ENCODE assay signal across 32 cellular contexts in genomic region chr5:173755319-173755718, GRCh38.
"Had no signal": no experiment of that assay in that cellular context is flagged by ENCODE, and none has a peak within 500 bp of the region (broad histone marks: within the 10 kb centered on the region; RNA-seq: fewer than 3 reads in every experiment).

No MANE protein-coding gene starts in this region.

- DNase-seq: activated B cell treated with CpG ODN at 0.5 μM for 24 hours; activated CD4-positive, alpha-beta T cell treated with anti-CD3 and anti-CD28 coated beads for 48 hours; activated CD4-positive, alpha-beta T cell treated with anti-CD3 and anti-CD28 coated beads, Interleukin-2, amount 50 U/mL, for 1 hour; activated CD4-positive, alpha-beta T cell treated with anti-CD3 and anti-CD28 coated beads, Interleukin-2, amount 50 U/mL, for 48 hours; activated CD8-positive, alpha-beta memory T cell treated with anti-CD3 and anti-CD28 coated beads for 24 hours; activated CD8-positive, alpha-beta T cell treated with anti-CD3 and anti-CD28 coated beads for 36 hours; activated effector memory CD4-positive, alpha-beta T cell treated with Interleukin-2 at 50 U/mL for 16 hours; activated gamma-delta T cell treated with Interleukin-2 at 50 U/mL for 16 hours; activated naive CD4-positive, alpha-beta T cell treated with anti-CD3 and anti-CD28 coated beads, Interleukin-2, amount 50 U/mL, for 16 hours; activated naive CD4-positive, alpha-beta T cell treated with Interleukin-2 at 50 U/mL for 16 hours; activated T-cell treated with anti-CD3 and anti-CD28 coated beads, Interleukin-2, amount 50 U/mL, for 4 hours; amniotic stem cell; anterior cingulate cortex; brain microvascular endothelial cell; dermis blood vessel endothelial cell; effector CD4-positive, alpha-beta T cell; effector memory CD8-positive, alpha-beta T cell; erythroblast; foreskin melanocyte; T-helper 1 cell; T-helper 17 cell; T1000; WERI-Rb-1 had no signal

- ATAC-seq: activated CD4-positive, CD25-positive, alpha-beta regulatory T cell treated with anti-CD3 and anti-CD28 coated beads, Interleukin-2, amount 50 U/mL, for 24 hours; activated CD8-positive, alpha-beta T cell treated with anti-CD3 and anti-CD28 coated beads for 36 hours; activated T-cell treated with anti-CD3 and anti-CD28 coated beads, Interleukin-2, amount 50 U/mL, for 4 hours; activated T-helper 17 cell treated with anti-CD3 and anti-CD28 coated beads, Interleukin-2, amount 50 U/mL, for 72 hours; effector memory CD8-positive, alpha-beta T cell; T-helper 17 cell had no signal

- H3K9me3 ChIP-seq: esophagus muscularis mucosa had no signal

- H3K9me3 Mint-ChIP-seq: activated B cell treated with CpG ODN at 0.5 μM for 24 hours; activated CD8-positive, alpha-beta T cell treated with anti-CD3 and anti-CD28 coated beads for 36 hours; activated T-cell treated with anti-CD3 and anti-CD28 coated beads, Interleukin-2, amount 50 U/mL, for 4 hours; activated T-helper 17 cell treated with anti-CD3 and anti-CD28 coated beads, Interleukin-2, amount 50 U/mL, for 72 hours; central memory CD8-positive, alpha-beta T cell; effector memory CD8-positive, alpha-beta T cell; T-helper 2 cell treated with Interferon-gamma antibody and Interleukin-4, amounts not matched to agents 5 μg/mL and 100 μg/mL, for 36 hours had no signal

- H3K4me1 Mint-ChIP-seq: activated T-helper 17 cell treated with anti-CD3 and anti-CD28 coated beads, Interleukin-2, amount 50 U/mL, for 72 hours; central memory CD8-positive, alpha-beta T cell; T-helper 17 cell had no signal

- H3K36me3 ChIP-seq: brain microvascular endothelial cell, esophagus muscularis mucosa, WERI-Rb-1 had no signal

- H3K4me3 ChIP-seq: coronary artery, esophagus muscularis mucosa had no signal

- H3K27me3 Mint-ChIP-seq: activated B cell treated with CpG ODN at 0.5 μM for 24 hours; activated CD8-positive, alpha-beta T cell treated with anti-CD3 and anti-CD28 coated beads for 36 hours; activated naive CD8-positive, alpha-beta T cell; activated T-helper 17 cell treated with anti-CD3 and anti-CD28 coated beads, Interleukin-2, amount 50 U/mL, for 72 hours had no signal

- H3K27ac ChIP-seq: brain microvascular endothelial cell, coronary artery, esophagus muscularis mucosa, WERI-Rb-1 had no signal

- H3K27ac Mint-ChIP-seq: activated B cell treated with CpG ODN at 0.5 μM for 24 hours; activated CD8-positive, alpha-beta T cell treated with anti-CD3 and anti-CD28 coated beads for 36 hours; activated naive CD8-positive, alpha-beta T cell; activated T-helper 17 cell treated with anti-CD3 and anti-CD28 coated beads, Interleukin-2, amount 50 U/mL, for 72 hours; effector memory CD8-positive, alpha-beta T cell; T-helper 17 cell; T-helper 2 cell treated with Interferon-gamma antibody and Interleukin-4, amounts not matched to agents 5 μg/mL and 100 μg/mL, for 36 hours had no signal

- H3K36me3 Mint-ChIP-seq: activated naive CD8-positive, alpha-beta T cell had no signal

- FAIRE-seq: astrocyte, bronchial epithelial cell had no signal

- H3K27me3 ChIP-seq: brain microvascular endothelial cell, esophagus muscularis mucosa had no signal

- H3K4me3 Mint-ChIP-seq: activated B cell treated with CpG ODN at 0.5 μM for 24 hours; activated CD8-positive, alpha-beta T cell treated with anti-CD3 and anti-CD28 coated beads for 36 hours; activated naive CD8-positive, alpha-beta T cell; activated T-cell treated with anti-CD3 and anti-CD28 coated beads, Interleukin-2, amount 50 U/mL, for 4 hours; activated T-helper 17 cell treated with anti-CD3 and anti-CD28 coated beads, Interleukin-2, amount 50 U/mL, for 72 hours; central memory CD8-positive, alpha-beta T cell; effector memory CD8-positive, alpha-beta T cell; T-helper 17 cell; T-helper 2 cell treated with Interferon-gamma antibody and Interleukin-4, amounts not matched to agents 5 μg/mL and 100 μg/mL, for 36 hours had no signal
